13 cellular contexts compared by ENCODE assay signal in genomic region chr14:24958271-24958670, GRCh38.
"Had no signal": no experiment of that assay in that cellular context is flagged by ENCODE, and none has a peak within 500 bp of the region (broad histone marks: within the 10 kb centered on the region; RNA-seq: fewer than 3 reads in every experiment).

No MANE protein-coding gene starts in this region.

- H3K4me1 ChIP-seq: breast epithelium, right lobe of liver, testis had no signal

- H3K27ac ChIP-seq: breast epithelium, right lobe of liver, testis had no signal

- H3K4me1 Mint-ChIP-seq: naive B cell had no signal

- H3K9me3 ChIP-seq: breast epithelium, right lobe of liver, testis had no signal

- DNase-seq: activated CD4-positive, alpha-beta T cell treated with anti-CD3 and anti-CD28 coated beads, Interleukin-2, amount 50 U/mL, for 1 hour; activated CD4-positive, CD25-positive, alpha-beta regulatory T cell; activated naive CD4-positive, alpha-beta T cell treated with anti-CD3 and anti-CD28 coated beads, Interleukin-2, amount 50 U/mL, for 16 hours; kidney; left ventricle myocardium superior; naive B cell; right lobe of liver; stimulated activated CD4-positive, alpha-beta T cell treated with anti-CD3 and anti-CD28 coated beads, Interleukin-2, amount 100 ng/mL, for 48 hours; testis had no signal

- ATAC-seq: esophagus mucosa, left ventricle myocardium superior, right lobe of liver had no signal

- H3K27ac Mint-ChIP-seq: naive B cell; progenitor cell of endocrine pancreas; stimulated activated naive CD8-positive, alpha-beta T cell treated with anti-CD3 and anti-CD28 coated beads, Interleukin-15, Interleukin-2, amounts not matched to agents 100 ng/mL and 50 ng/mL, for 24 hours had no signal

- H3K36me3 ChIP-seq: breast epithelium, right lobe of liver had no signal

- H3K9me3 Mint-ChIP-seq: stimulated activated naive CD8-positive, alpha-beta T cell treated with anti-CD3 and anti-CD28 coated beads, Interleukin-15, Interleukin-2, amounts not matched to agents 100 ng/mL and 50 ng/mL, for 24 hours had no signal

- H3K4me3 ChIP-seq: breast epithelium, right lobe of liver, testis had no signal

- H3K4me3 Mint-ChIP-seq: naive B cell; stimulated activated naive CD8-positive, alpha-beta T cell treated with anti-CD3 and anti-CD28 coated beads, Interleukin-15, Interleukin-2, amounts not matched to agents 100 ng/mL and 50 ng/mL, for 24 hours had no signal

- H3K27me3 ChIP-seq: breast epithelium, right lobe of liver, testis had no signal

- H3K27me3 Mint-ChIP-seq: progenitor cell of endocrine pancreas had no signal
